28 cellular contexts compared by ENCODE assay signal in the genomic region with DNA sequence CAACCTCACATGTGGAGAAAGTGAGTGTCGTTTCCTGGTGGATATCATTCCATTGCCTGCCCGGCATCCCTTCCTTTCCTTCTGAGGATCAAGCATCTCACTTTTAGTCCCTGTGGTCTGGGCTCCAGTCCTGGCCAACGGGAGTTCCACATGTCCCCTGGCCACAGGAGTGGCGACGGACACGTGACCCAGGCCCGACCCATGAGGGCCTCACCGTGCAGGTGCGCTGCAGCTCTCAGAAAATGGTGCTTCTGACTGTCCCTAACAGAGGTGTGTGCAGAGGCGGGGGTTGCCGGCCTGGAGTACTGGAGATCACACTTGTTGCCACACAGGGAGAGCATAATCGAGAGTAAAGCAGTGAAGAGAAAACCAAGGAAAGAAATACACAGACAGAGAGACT.
"Had no signal": no experiment of that assay in that cellular context is flagged by ENCODE, and none has a peak within 500 bp of the region (broad histone marks: within the 10 kb centered on the region; RNA-seq: fewer than 3 reads in every experiment).

No MANE protein-coding gene starts in this region.

- H3K27ac ChIP-seq: ovary, parathyroid adenoma, psoas muscle, right lobe of liver, sigmoid colon, stomach, thoracic aorta, thyroid gland, tibial nerve, upper lobe of left lung, uterus had no signal

- H3K36me3 ChIP-seq: ovary, right lobe of liver, sigmoid colon, stomach, thoracic aorta, thyroid gland, tibial nerve, upper lobe of left lung, uterus had no signal

- H3K27me3 Mint-ChIP-seq: naive thymus-derived CD8-positive, alpha-beta T cell; natural killer cell treated with Interleukin-12 subunit alpha and Interleukin-12 subunit beta and Interleukin-15 and Interleukin-18, amount 100 ng/mL, for 72 hours; stimulated activated naive B cell treated with anti-CD40 and anti-IgM and Interleukin-4, amounts not matched to agents 10 μg/mL and 1 μg/mL and 100 μg/mL, for 72 hours; stimulated activated naive CD8-positive, alpha-beta T cell treated with anti-CD3 and anti-CD28 coated beads, Interleukin-15, Interleukin-2, amounts not matched to agents 100 ng/mL and 50 ng/mL, for 24 hours had no signal

- H3K9ac ChIP-seq: parathyroid adenoma had no signal

- ATAC-seq: naive thymus-derived CD8-positive, alpha-beta T cell; psoas muscle; right cardiac atrium; stimulated activated effector memory CD8-positive, alpha-beta T cell treated with anti-CD3 and anti-CD28 coated beads, Interleukin-12 subunit alpha, Interleukin-12 subunit beta, amount 100 ng/mL, for 72 hours; stimulated activated naive B cell treated with anti-CD40 and anti-IgM and Interleukin-4, amounts not matched to agents 10 μg/mL and 1 μg/mL and 100 μg/mL, for 72 hours had no signal

- DNase-seq: naive thymus-derived CD8-positive, alpha-beta T cell; nephron progenitor cell; occipital lobe; ovary; psoas muscle; right cardiac atrium; right lobe of liver; sigmoid colon; small intestine; stimulated activated CD4-positive, alpha-beta T cell treated with anti-CD3 and anti-CD28 coated beads, Interleukin-15, amount 100 ng/mL, for 24 hours; stimulated activated CD4-positive, alpha-beta T cell treated with anti-CD3 and anti-CD28 coated beads, Interleukin-2, amount 100 ng/mL, for 24 hours; stimulated activated CD4-positive, alpha-beta T cell treated with anti-CD3 and anti-CD28 coated beads, Interleukin-2, amount 100 ng/mL, for 48 hours; stimulated activated CD4-positive, alpha-beta T cell treated with anti-CD3 and anti-CD28 coated beads, Interleukin-4, amount 100 ng/mL, for 24 hours; stimulated activated naive B cell treated with anti-CD40 and anti-IgM and Interleukin-4, amounts not matched to agents 10 μg/mL and 1 μg/mL and 100 μg/mL, for 72 hours; stimulated activated naive CD4-positive, alpha-beta T cell treated with Interleukin-2 at 50 U/mL for 16 hours; stomach; thyroid gland; trophoblast cell; uterus had no signal

- H3K4me3 ChIP-seq: ovary, psoas muscle, right lobe of liver, sigmoid colon, stomach, thoracic aorta, thyroid gland, tibial nerve, upper lobe of left lung, uterus had no signal

- H2AFZ ChIP-seq: parathyroid adenoma had no signal

- H3K27me3 ChIP-seq: ovary, right lobe of liver, sigmoid colon, stomach, thyroid gland, tibial nerve, upper lobe of left lung, uterus had no signal

- FAIRE-seq: small intestine had no signal

- H3K36me3 Mint-ChIP-seq: stimulated activated effector memory CD8-positive, alpha-beta T cell treated with anti-CD3 and anti-CD28 coated beads, Interleukin-12 subunit alpha, Interleukin-12 subunit beta, amount 100 ng/mL, for 72 hours; stimulated activated naive B cell treated with anti-CD40 and anti-IgM and Interleukin-4, amounts not matched to agents 10 μg/mL and 1 μg/mL and 100 μg/mL, for 72 hours had no signal

- H3K27ac Mint-ChIP-seq: naive thymus-derived CD8-positive, alpha-beta T cell; natural killer cell treated with Interleukin-12 subunit alpha and Interleukin-12 subunit beta and Interleukin-15 and Interleukin-18, amount 100 ng/mL, for 72 hours; nephron progenitor cell; progenitor cell of endocrine pancreas; stimulated activated effector memory CD8-positive, alpha-beta T cell treated with anti-CD3 and anti-CD28 coated beads, Interleukin-12 subunit alpha, Interleukin-12 subunit beta, amount 100 ng/mL, for 72 hours; stimulated activated naive B cell treated with anti-CD40 and anti-IgM and Interleukin-4, amounts not matched to agents 10 μg/mL and 1 μg/mL and 100 μg/mL, for 72 hours; stimulated activated naive CD8-positive, alpha-beta T cell treated with anti-CD3 and anti-CD28 coated beads, Interleukin-15, Interleukin-2, amounts not matched to agents 100 ng/mL and 50 ng/mL, for 24 hours had no signal

- H3K4me1 ChIP-seq: parathyroid adenoma, psoas muscle, right lobe of liver, sigmoid colon, stomach, thyroid gland, tibial nerve, upper lobe of left lung, uterus had no signal

- H3K4me1 Mint-ChIP-seq: naive thymus-derived CD8-positive, alpha-beta T cell; nephron progenitor cell; neural crest cell; stimulated activated effector memory CD8-positive, alpha-beta T cell treated with anti-CD3 and anti-CD28 coated beads, Interleukin-12 subunit alpha, Interleukin-12 subunit beta, amount 100 ng/mL, for 72 hours; stimulated activated naive B cell treated with anti-CD40 and anti-IgM and Interleukin-4, amounts not matched to agents 10 μg/mL and 1 μg/mL and 100 μg/mL, for 72 hours had no signal

- H3K4me3 Mint-ChIP-seq: naive thymus-derived CD8-positive, alpha-beta T cell; natural killer cell treated with Interleukin-12 subunit alpha and Interleukin-12 subunit beta and Interleukin-15 and Interleukin-18, amount 100 ng/mL, for 72 hours; nephron progenitor cell; neural crest cell; stimulated activated effector memory CD8-positive, alpha-beta T cell treated with anti-CD3 and anti-CD28 coated beads, Interleukin-12 subunit alpha, Interleukin-12 subunit beta, amount 100 ng/mL, for 72 hours; stimulated activated naive B cell treated with anti-CD40 and anti-IgM and Interleukin-4, amounts not matched to agents 10 μg/mL and 1 μg/mL and 100 μg/mL, for 72 hours; stimulated activated naive CD8-positive, alpha-beta T cell treated with anti-CD3 and anti-CD28 coated beads, Interleukin-15, Interleukin-2, amounts not matched to agents 100 ng/mL and 50 ng/mL, for 24 hours had no signal

- H3K79me2 ChIP-seq: parathyroid adenoma had no signal

- H3K9me3 ChIP-seq: ovary, psoas muscle, right lobe of liver, sigmoid colon, thoracic aorta, thyroid gland, uterus had no signal
